Comparison of ENCODE assay signal across 1 cellular context in genomic region chr4:41437264-41437566, GRCh38.
TF ChIP-seq lines count a peak whose summit lies in the region.

No MANE protein-coding gene starts in this region.

TF ChIP-seq in HepG2, 621 proteins besides CTCF, POLR2A, EP300 and RAD21 (continued from another document):
- TF ChIP-seq, protein P1, sequence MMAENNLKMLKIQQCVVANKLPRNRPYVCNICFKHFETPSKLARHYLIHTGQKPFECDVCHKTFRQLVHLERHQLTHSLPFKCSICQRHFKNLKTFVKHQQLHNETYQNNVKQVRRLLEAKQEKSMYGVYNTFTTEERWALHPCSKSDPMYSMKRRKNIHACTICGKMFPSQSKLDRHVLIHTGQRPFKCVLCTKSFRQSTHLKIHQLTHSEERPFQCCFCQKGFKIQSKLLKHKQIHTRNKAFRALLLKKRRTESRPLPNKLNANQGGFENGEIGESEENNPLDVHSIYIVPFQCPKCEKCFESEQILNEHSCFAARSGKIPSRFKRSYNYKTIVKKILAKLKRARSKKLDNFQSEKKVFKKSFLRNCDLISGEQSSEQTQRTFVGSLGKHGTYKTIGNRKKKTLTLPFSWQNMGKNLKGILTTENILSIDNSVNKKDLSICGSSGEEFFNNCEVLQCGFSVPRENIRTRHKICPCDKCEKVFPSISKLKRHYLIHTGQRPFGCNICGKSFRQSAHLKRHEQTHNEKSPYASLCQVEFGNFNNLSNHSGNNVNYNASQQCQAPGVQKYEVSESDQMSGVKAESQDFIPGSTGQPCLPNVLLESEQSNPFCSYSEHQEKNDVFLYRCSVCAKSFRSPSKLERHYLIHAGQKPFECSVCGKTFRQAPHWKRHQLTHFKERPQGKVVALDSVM (CRISPR knock-in tag; IDR thresholded peaks at IDR 0.05), result no peak
- TF ChIP-seq NFKB2 (CRISPR knock-in tag; IDR thresholded peaks at IDR 0.05; ENCODE audit: borderline replicate concordance) (no peak), REPIN1 (CRISPR knock-in tag; IDR thresholded peaks at IDR 0.05; ENCODE audit: borderline replicate concordance, low read depth) (no peak), CHD4 (IDR thresholded peaks at IDR 0.05; ENCODE audit: borderline replicate concordance, low read length) (no peak), ZNF432 (CRISPR knock-in tag; IDR thresholded peaks at IDR 0.05; ENCODE audit: borderline replicate concordance) (no peak)
